ENCODE assay signal across 1 cellular context in genomic region chr16:75083826-75084225, GRCh38.
TF ChIP-seq lines count a peak whose summit lies in the region.

No MANE protein-coding gene starts in this region.

TF ChIP-seq in H1, 55 proteins besides CTCF, POLR2A, EP300 and RAD21:
- TF ChIP-seq NRF1 (IDR thresholded peaks at IDR 0.05; ENCODE audit: low read depth, low read length) (no peak), EGR1 (IDR thresholded peaks at IDR 0.05; ENCODE audit: borderline replicate concordance, low read depth, low read length) (no peak), TEAD4 (IDR thresholded peaks at IDR 0.05; ENCODE audit: low read depth, low read length) (no peak), SP2 (IDR thresholded peaks at IDR 0.05; ENCODE audit: low read length) (no peak), FOSL1 (IDR thresholded peaks at IDR 0.05; ENCODE audit: insufficient read depth, low read depth, low read length) (no peak), BCL11A (IDR thresholded peaks at IDR 0.05; ENCODE audit: low read depth in 2 of 2, low read length in 2 of 2) (no peak)
